Comparison of ENCODE assay signal across 29 cellular contexts in genomic region chr2:10796703-10797102, GRCh38.
"Had no signal": no experiment of that assay in that cellular context is flagged by ENCODE, and none has a peak within 500 bp of the region (broad histone marks: within the 10 kb centered on the region; RNA-seq: fewer than 3 reads in every experiment).

No MANE protein-coding gene starts in this region.

- H3K9me3 ChIP-seq: ascending aorta, breast epithelium, esophagus squamous epithelium, gastroesophageal sphincter had no signal

- DNase-seq: activated B cell treated with CpG ODN at 0.5 μM for 24 hours; activated CD4-positive, alpha-beta T cell treated with anti-CD3 and anti-CD28 coated beads for 1 hour; activated CD4-positive, alpha-beta T cell treated with anti-CD3 and anti-CD28 coated beads for 48 hours; activated CD4-positive, alpha-beta T cell treated with anti-CD3 and anti-CD28 coated beads, Interleukin-2, amount 50 U/mL, for 1 hour; activated CD8-positive, alpha-beta memory T cell treated with anti-CD3 and anti-CD28 coated beads for 24 hours; activated CD8-positive, alpha-beta T cell treated with anti-CD3 and anti-CD28 coated beads for 36 hours; activated gamma-delta T cell; activated naive CD4-positive, alpha-beta T cell; activated naive CD4-positive, alpha-beta T cell treated with anti-CD3 and anti-CD28 coated beads, Interleukin-2, amount 10 ng/mL, durations not matched to agents 7 days and 5 days; activated naive CD8-positive, alpha-beta T cell treated with anti-CD3 and anti-CD28 coated beads, Interleukin-2, amount 10 ng/mL, durations not matched to agents 7 days and 5 days; activated T-cell treated with anti-CD3 and anti-CD28 coated beads, Interleukin-2, amount 50 U/mL, for 1 hour; central memory CD4-positive, alpha-beta T cell; dorsolateral prefrontal cortex; effector memory CD4-positive, alpha-beta T cell; esophagus squamous epithelium; foreskin melanocyte; hippocampal formation; SW 1271; T-cell; T1000 had no signal

- H3K4me3 Mint-ChIP-seq: activated B cell treated with CpG ODN at 0.5 μM for 24 hours; activated CD8-positive, alpha-beta T cell treated with anti-CD3 and anti-CD28 coated beads for 36 hours; activated naive CD4-positive, alpha-beta T cell treated with anti-CD3 and anti-CD28 coated beads, Interleukin-2, amount 10 ng/mL, durations not matched to agents 7 days and 5 days; activated naive CD8-positive, alpha-beta T cell treated with anti-CD3 and anti-CD28 coated beads, Interleukin-2, amount 10 ng/mL, durations not matched to agents 7 days and 5 days; activated T-helper 1 cell treated with anti-CD3 and anti-CD28 coated beads, Interleukin-12 subunit alpha, Interleukin-12 subunit beta, Interleukin-2, Interleukin-4 antibody, amounts not matched to agents 30 ng/mL and 10 ng/mL and 1 ng/mL, durations not matched to agents 14 hours and 24 hours and 36 hours; brain; dendritic cell treated with granulocyte-macrophage colony-stimulating factor and Interleukin-4, amounts not matched to agents 40 ng/mL and 50 ng/mL, for 4 days; T-cell; T-helper 1 cell treated with Interleukin-12 subunit alpha and Interleukin-12 subunit beta and Interleukin-4 antibody, amounts not matched to agents 30 μg/mL and 1 μg/mL, for 36 hours; T-helper 2 cell treated with Interferon-gamma antibody and Interleukin-4, amounts not matched to agents 5 μg/mL and 100 μg/mL, for 36 hours had no signal

- H3K9me3 Mint-ChIP-seq: activated B cell treated with CpG ODN at 0.5 μM for 24 hours; activated CD8-positive, alpha-beta T cell treated with anti-CD3 and anti-CD28 coated beads for 36 hours; activated naive CD4-positive, alpha-beta T cell treated with anti-CD3 and anti-CD28 coated beads, Interleukin-2, amount 10 ng/mL, durations not matched to agents 7 days and 5 days; activated naive CD4-positive, alpha-beta T cell treated with anti-CD3 and anti-CD28 coated beads, Interleukin-2, amount 50 U/mL, for 72 hours; activated naive CD8-positive, alpha-beta T cell treated with anti-CD3 and anti-CD28 coated beads, Interleukin-2, amount 10 ng/mL, durations not matched to agents 7 days and 5 days; activated T-helper 1 cell treated with anti-CD3 and anti-CD28 coated beads, Interleukin-12 subunit alpha, Interleukin-12 subunit beta, Interleukin-2, Interleukin-4 antibody, amounts not matched to agents 30 ng/mL and 10 ng/mL and 1 ng/mL, durations not matched to agents 14 hours and 24 hours and 36 hours; brain; dendritic cell treated with granulocyte-macrophage colony-stimulating factor and Interleukin-4, amounts not matched to agents 40 ng/mL and 50 ng/mL, for 4 days; T-cell; T-helper 1 cell treated with Interleukin-12 subunit alpha and Interleukin-12 subunit beta and Interleukin-4 antibody, amounts not matched to agents 30 μg/mL and 1 μg/mL, for 36 hours; T-helper 2 cell treated with Interferon-gamma antibody and Interleukin-4, amounts not matched to agents 5 μg/mL and 100 μg/mL, for 36 hours had no signal

- ATAC-seq: activated CD8-positive, alpha-beta T cell treated with anti-CD3 and anti-CD28 coated beads for 36 hours; gastroesophageal sphincter; T-cell had no signal

- H3K27ac Mint-ChIP-seq: activated B cell treated with CpG ODN at 0.5 μM for 24 hours; activated CD8-positive, alpha-beta T cell treated with anti-CD3 and anti-CD28 coated beads for 36 hours; activated naive CD4-positive, alpha-beta T cell treated with anti-CD3 and anti-CD28 coated beads, Interleukin-2, amount 10 ng/mL, durations not matched to agents 7 days and 5 days; activated naive CD4-positive, alpha-beta T cell treated with anti-CD3 and anti-CD28 coated beads, Interleukin-2, amount 50 U/mL, for 72 hours; activated naive CD8-positive, alpha-beta T cell treated with anti-CD3 and anti-CD28 coated beads, Interleukin-2, amount 10 ng/mL, durations not matched to agents 7 days and 5 days; activated T-helper 1 cell treated with anti-CD3 and anti-CD28 coated beads, Interleukin-12 subunit alpha, Interleukin-12 subunit beta, Interleukin-2, Interleukin-4 antibody, amounts not matched to agents 30 ng/mL and 10 ng/mL and 1 ng/mL, durations not matched to agents 14 hours and 24 hours and 36 hours; dendritic cell treated with granulocyte-macrophage colony-stimulating factor and Interleukin-4, amounts not matched to agents 40 ng/mL and 50 ng/mL, for 4 days; T-helper 1 cell treated with Interleukin-12 subunit alpha and Interleukin-12 subunit beta and Interleukin-4 antibody, amounts not matched to agents 30 μg/mL and 1 μg/mL, for 36 hours; T-helper 2 cell treated with Interferon-gamma antibody and Interleukin-4, amounts not matched to agents 5 μg/mL and 100 μg/mL, for 36 hours had no signal

- H3K27me3 Mint-ChIP-seq: activated B cell treated with CpG ODN at 0.5 μM for 24 hours; activated CD8-positive, alpha-beta T cell treated with anti-CD3 and anti-CD28 coated beads for 36 hours; activated naive CD4-positive, alpha-beta T cell treated with anti-CD3 and anti-CD28 coated beads, Interleukin-2, amount 10 ng/mL, durations not matched to agents 7 days and 5 days; activated naive CD8-positive, alpha-beta T cell treated with anti-CD3 and anti-CD28 coated beads, Interleukin-2, amount 10 ng/mL, durations not matched to agents 7 days and 5 days; brain; dendritic cell treated with granulocyte-macrophage colony-stimulating factor and Interleukin-4, amounts not matched to agents 40 ng/mL and 50 ng/mL, for 4 days; T-cell had no signal
